In the genomic region with DNA sequence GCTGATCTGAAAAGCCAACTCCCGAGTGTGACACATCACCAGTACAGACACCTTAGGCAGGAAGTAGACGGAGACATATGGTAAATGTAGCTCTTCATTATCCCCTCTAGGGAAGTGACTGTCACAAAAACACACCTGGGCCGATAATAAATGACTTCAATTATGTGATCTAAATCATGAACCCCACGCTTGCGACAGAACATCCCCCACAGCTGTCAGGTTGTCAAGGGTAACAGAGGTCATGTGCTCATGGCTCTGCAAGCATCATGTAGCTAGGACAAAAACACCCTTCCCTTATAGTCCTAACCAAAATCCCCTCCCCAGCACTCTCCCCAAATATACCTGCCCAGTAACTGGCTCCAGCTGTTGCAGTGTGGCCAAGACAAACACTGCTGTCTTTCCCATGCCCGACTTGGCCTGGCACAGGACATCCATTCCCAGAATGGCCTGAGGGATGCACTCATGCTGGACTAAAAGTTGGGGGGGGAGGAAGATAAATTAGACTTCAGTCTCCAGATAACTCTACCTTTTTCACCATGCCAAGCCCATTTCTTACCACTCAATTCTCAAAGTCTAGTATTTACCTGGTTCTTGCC, we compare ENCODE assay signal across 2 cellular contexts.
TF ChIP-seq lines count a peak whose summit lies in the region.

No MANE protein-coding gene starts in this region.

TF ChIP-seq in A549, 52 proteins besides CTCF, POLR2A, EP300 and RAD21:
- TF ChIP-seq RNF2 (IDR thresholded peaks at IDR 0.05; ENCODE audit: borderline replicate concordance, low read depth) (no peak), HDAC2 (IDR thresholded peaks at IDR 0.05) (no peak), MAZ (IDR thresholded peaks at IDR 0.05; ENCODE audit: borderline replicate concordance, low read depth, low read length) (no peak), KDM5A (IDR thresholded peaks at IDR 0.05) (no peak), FOXS1 (CRISPR knock-in tag; IDR thresholded peaks at IDR 0.05) (no peak), EHF (CRISPR knock-in tag; IDR thresholded peaks at IDR 0.05) (no peak)
- TF ChIP-seq, protein P1, sequence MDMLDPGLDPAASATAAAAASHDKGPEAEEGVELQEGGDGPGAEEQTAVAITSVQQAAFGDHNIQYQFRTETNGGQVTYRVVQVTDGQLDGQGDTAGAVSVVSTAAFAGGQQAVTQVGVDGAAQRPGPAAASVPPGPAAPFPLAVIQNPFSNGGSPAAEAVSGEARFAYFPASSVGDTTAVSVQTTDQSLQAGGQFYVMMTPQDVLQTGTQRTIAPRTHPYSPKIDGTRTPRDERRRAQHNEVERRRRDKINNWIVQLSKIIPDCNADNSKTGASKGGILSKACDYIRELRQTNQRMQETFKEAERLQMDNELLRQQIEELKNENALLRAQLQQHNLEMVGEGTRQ (IDR thresholded peaks at IDR 0.05) = no peak
- TF ChIP-seq, protein P2, sequence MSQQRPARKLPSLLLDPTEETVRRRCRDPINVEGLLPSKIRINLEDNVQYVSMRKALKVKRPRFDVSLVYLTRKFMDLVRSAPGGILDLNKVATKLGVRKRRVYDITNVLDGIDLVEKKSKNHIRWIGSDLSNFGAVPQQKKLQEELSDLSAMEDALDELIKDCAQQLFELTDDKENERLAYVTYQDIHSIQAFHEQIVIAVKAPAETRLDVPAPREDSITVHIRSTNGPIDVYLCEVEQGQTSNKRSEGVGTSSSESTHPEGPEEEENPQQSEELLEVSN (IDR thresholded peaks at IDR 0.05; ENCODE audit: borderline replicate concordance, low read depth) = no peak

TF ChIP-seq in K562, 482 proteins besides CTCF, POLR2A, EP300 and RAD21:
- TF ChIP-seq, protein P3, sequence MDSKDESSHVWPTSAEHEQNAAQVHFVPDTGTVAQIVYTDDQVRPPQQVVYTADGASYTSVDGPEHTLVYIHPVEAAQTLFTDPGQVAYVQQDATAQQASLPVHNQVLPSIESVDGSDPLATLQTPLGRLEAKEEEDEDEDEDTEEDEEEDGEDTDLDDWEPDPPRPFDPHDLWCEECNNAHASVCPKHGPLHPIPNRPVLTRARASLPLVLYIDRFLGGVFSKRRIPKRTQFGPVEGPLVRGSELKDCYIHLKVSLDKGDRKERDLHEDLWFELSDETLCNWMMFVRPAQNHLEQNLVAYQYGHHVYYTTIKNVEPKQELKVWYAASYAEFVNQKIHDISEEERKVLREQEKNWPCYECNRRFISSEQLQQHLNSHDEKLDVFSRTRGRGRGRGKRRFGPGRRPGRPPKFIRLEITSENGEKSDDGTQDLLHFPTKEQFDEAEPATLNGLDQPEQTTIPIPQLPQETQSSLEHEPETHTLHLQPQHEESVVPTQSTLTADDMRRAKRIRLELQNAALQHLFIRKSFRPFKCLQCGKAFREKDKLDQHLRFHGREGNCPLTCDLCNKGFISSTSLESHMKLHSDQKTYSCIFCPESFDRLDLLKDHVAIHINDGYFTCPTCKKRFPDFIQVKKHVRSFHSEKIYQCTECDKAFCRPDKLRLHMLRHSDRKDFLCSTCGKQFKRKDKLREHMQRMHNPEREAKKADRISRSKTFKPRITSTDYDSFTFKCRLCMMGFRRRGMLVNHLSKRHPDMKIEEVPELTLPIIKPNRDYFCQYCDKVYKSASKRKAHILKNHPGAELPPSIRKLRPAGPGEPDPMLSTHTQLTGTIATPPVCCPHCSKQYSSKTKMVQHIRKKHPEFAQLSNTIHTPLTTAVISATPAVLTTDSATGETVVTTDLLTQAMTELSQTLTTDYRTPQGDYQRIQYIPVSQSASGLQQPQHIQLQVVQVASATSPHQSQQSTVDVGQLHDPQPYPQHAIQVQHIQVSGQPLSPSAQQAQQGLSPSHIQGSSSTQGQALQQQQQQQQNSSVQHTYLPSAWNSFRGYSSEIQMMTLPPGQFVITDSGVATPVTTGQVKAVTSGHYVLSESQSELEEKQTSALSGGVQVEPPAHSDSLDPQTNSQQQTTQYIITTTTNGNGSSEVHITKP (IDR thresholded peaks at IDR 0.05; ENCODE audit: partially characterized antibody) = no peak
- peak; percentile 27; the same call in 1 of the 2 replicates for TF ChIP-seq RFX1 (IDR thresholded peaks at IDR 0.05)
- peak; percentile 32; the same call in 1 of the 2 replicates for TF ChIP-seq RBFOX2 (IDR thresholded peaks at IDR 0.05; ENCODE audit: low read depth, low read length)
